In the genomic region with DNA sequence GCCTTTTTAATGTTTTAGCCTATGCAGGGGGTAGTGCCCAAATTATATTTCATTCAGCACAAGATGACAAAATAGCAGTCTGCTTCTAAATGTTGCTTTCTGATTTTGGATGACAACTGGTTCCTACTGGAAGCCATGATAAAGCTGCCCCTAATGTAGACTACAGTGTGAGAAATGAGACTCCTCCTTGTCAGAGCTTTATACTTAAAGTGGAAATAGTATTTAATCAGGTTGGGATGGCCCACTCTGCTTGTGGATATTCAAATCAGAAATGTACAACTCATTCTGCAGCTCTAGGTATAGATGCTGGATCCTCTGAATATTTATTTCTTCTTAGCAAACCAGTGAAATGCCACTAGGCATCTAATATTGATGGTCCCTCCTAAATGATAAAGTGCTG, we compare ENCODE assay signal across 1 cellular context.
TF ChIP-seq lines count a peak whose summit lies in the region.

No MANE protein-coding gene starts in this region.

TF ChIP-seq in liver, 16 proteins besides CTCF, POLR2A, EP300 and RAD21 (continued from another document):
- TF ChIP-seq, protein P1, sequence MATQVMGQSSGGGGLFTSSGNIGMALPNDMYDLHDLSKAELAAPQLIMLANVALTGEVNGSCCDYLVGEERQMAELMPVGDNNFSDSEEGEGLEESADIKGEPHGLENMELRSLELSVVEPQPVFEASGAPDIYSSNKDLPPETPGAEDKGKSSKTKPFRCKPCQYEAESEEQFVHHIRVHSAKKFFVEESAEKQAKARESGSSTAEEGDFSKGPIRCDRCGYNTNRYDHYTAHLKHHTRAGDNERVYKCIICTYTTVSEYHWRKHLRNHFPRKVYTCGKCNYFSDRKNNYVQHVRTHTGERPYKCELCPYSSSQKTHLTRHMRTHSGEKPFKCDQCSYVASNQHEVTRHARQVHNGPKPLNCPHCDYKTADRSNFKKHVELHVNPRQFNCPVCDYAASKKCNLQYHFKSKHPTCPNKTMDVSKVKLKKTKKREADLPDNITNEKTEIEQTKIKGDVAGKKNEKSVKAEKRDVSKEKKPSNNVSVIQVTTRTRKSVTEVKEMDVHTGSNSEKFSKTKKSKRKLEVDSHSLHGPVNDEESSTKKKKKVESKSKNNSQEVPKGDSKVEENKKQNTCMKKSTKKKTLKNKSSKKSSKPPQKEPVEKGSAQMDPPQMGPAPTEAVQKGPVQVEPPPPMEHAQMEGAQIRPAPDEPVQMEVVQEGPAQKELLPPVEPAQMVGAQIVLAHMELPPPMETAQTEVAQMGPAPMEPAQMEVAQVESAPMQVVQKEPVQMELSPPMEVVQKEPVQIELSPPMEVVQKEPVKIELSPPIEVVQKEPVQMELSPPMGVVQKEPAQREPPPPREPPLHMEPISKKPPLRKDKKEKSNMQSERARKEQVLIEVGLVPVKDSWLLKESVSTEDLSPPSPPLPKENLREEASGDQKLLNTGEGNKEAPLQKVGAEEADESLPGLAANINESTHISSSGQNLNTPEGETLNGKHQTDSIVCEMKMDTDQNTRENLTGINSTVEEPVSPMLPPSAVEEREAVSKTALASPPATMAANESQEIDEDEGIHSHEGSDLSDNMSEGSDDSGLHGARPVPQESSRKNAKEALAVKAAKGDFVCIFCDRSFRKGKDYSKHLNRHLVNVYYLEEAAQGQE (IDR thresholded peaks at IDR 0.05), result peak; percentile 39
- TF ChIP-seq, protein P2, sequence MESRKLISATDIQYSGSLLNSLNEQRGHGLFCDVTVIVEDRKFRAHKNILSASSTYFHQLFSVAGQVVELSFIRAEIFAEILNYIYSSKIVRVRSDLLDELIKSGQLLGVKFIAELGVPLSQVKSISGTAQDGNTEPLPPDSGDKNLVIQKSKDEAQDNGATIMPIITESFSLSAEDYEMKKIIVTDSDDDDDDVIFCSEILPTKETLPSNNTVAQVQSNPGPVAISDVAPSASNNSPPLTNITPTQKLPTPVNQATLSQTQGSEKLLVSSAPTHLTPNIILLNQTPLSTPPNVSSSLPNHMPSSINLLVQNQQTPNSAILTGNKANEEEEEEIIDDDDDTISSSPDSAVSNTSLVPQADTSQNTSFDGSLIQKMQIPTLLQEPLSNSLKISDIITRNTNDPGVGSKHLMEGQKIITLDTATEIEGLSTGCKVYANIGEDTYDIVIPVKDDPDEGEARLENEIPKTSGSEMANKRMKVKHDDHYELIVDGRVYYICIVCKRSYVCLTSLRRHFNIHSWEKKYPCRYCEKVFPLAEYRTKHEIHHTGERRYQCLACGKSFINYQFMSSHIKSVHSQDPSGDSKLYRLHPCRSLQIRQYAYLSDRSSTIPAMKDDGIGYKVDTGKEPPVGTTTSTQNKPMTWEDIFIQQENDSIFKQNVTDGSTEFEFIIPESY (IDR thresholded peaks at IDR 0.05), result no peak
TF ChIP-seq in liver: peak in this region for 1.
